In genomic region chr2:105677901-105678300, GRCh38 we compare ENCODE assay signal across 28 cellular contexts.
"Had no signal": no experiment of that assay in that cellular context is flagged by ENCODE, and none has a peak within 500 bp of the region (broad histone marks: within the 10 kb centered on the region; RNA-seq: fewer than 3 reads in every experiment).

No MANE protein-coding gene starts in this region.

- H3K27me3 Mint-ChIP-seq: stimulated activated naive CD8-positive, alpha-beta T cell treated with anti-CD3 and anti-CD28 coated beads, Interleukin-15, amount 100 ng/mL, for 72 hours; stimulated activated naive CD8-positive, alpha-beta T cell treated with anti-CD3 and anti-CD28 coated beads, Interleukin-15, Interleukin-2, amounts not matched to agents 100 ng/mL and 50 ng/mL, for 24 hours had no signal

- H3K9me3 ChIP-seq: stomach, suprapubic skin, testis, thoracic aorta, thyroid gland, tibial artery, tibial nerve, transverse colon, upper lobe of left lung, upper lobe of right lung, uterus, vagina had no signal

- H3K4me3 ChIP-seq: stomach, suprapubic skin, testis, thoracic aorta, thyroid gland, tibial artery, tibial nerve, transverse colon, upper lobe of left lung, upper lobe of right lung, uterus, vagina had no signal

- DNase-seq: stimulated activated CD4-positive, alpha-beta T cell treated with anti-CD3 and anti-CD28 coated beads, Interleukin-2, amount 100 ng/mL, for 48 hours; stimulated activated CD4-positive, alpha-beta T cell treated with anti-CD3 and anti-CD28 coated beads, Interleukin-4, amount 100 ng/mL, for 1 hour; stimulated activated CD4-positive, alpha-beta T cell treated with anti-CD3 and anti-CD28 coated beads, Interleukin-4, amount 100 ng/mL, for 24 hours; stimulated activated CD4-positive, alpha-beta T cell treated with anti-CD3 and anti-CD28 coated beads, Interleukin-4, amount 100 ng/mL, for 4 hours; stimulated activated CD8-positive, alpha-beta memory T cell treated with anti-CD3 and anti-CD28 coated beads, Interleukin-4, amount 100 ng/mL, for 48 hours; stimulated activated naive B cell treated with anti-CD40 and anti-IgM and Interleukin-4, amounts not matched to agents 10 μg/mL and 1 μg/mL and 100 μg/mL, for 72 hours; stimulated activated naive CD4-positive, alpha-beta T cell; stimulated activated naive CD4-positive, alpha-beta T cell treated with Interleukin-2 at 50 U/mL for 16 hours; stimulated activated naive CD8-positive, alpha-beta T cell treated with anti-CD3 and anti-CD28 coated beads, Interleukin-15, amount 100 ng/mL, for 72 hours; stimulated activated naive CD8-positive, alpha-beta T cell treated with anti-CD3 and anti-CD28 coated beads, Interleukin-15, Interleukin-2, amounts not matched to agents 100 U/mL and 50 U/mL, for 24 hours; stomach; substantia nigra; testis; thyroid gland; tibial artery; transverse colon; trophoblast cell; upper lobe of left lung; upper lobe of right lung; uterus had no signal

- H3K27ac Mint-ChIP-seq: stimulated activated effector memory CD8-positive, alpha-beta T cell treated with anti-CD3 and anti-CD28 coated beads, Interleukin-12 subunit alpha, Interleukin-12 subunit beta, amount 100 ng/mL, for 72 hours; stimulated activated memory B cell treated with anti-CD40 and anti-IgM and Interleukin-4, amounts not matched to agents 10 μg/mL and 1 μg/mL and 100 μg/mL, for 72 hours; stimulated activated naive B cell treated with anti-CD40 and anti-IgM and Interleukin-4, amounts not matched to agents 10 μg/mL and 1 μg/mL and 100 μg/mL, for 72 hours; stimulated activated naive CD8-positive, alpha-beta T cell treated with anti-CD3 and anti-CD28 coated beads, Interleukin-15, amount 100 ng/mL, for 72 hours; stimulated activated naive CD8-positive, alpha-beta T cell treated with anti-CD3 and anti-CD28 coated beads, Interleukin-15, Interleukin-2, amounts not matched to agents 100 ng/mL and 50 ng/mL, for 24 hours; type B pancreatic cell had no signal

- H3K9me3 Mint-ChIP-seq: stimulated activated effector memory CD8-positive, alpha-beta T cell treated with anti-CD3 and anti-CD28 coated beads, Interleukin-12 subunit alpha, Interleukin-12 subunit beta, amount 100 ng/mL, for 72 hours; stimulated activated memory B cell treated with anti-CD40 and anti-IgM and Interleukin-4, amounts not matched to agents 10 μg/mL and 1 μg/mL and 100 μg/mL, for 72 hours; stimulated activated naive CD8-positive, alpha-beta T cell treated with anti-CD3 and anti-CD28 coated beads, Interleukin-15, amount 100 ng/mL, for 72 hours; stimulated activated naive CD8-positive, alpha-beta T cell treated with anti-CD3 and anti-CD28 coated beads, Interleukin-15, Interleukin-2, amounts not matched to agents 100 ng/mL and 50 ng/mL, for 24 hours; type B pancreatic cell had no signal

- H3K27ac ChIP-seq: stomach, suprapubic skin, testis, thoracic aorta, thyroid gland, tibial artery, tibial nerve, transverse colon, upper lobe of left lung, upper lobe of right lung, uterus, vagina had no signal

- H3K4me3 Mint-ChIP-seq: stimulated activated effector memory CD8-positive, alpha-beta T cell treated with anti-CD3 and anti-CD28 coated beads, Interleukin-12 subunit alpha, Interleukin-12 subunit beta, amount 100 ng/mL, for 72 hours; stimulated activated memory B cell treated with anti-CD40 and anti-IgM and Interleukin-4, amounts not matched to agents 10 μg/mL and 1 μg/mL and 100 μg/mL, for 72 hours; stimulated activated naive B cell treated with anti-CD40 and anti-IgM and Interleukin-4, amounts not matched to agents 10 μg/mL and 1 μg/mL and 100 μg/mL, for 72 hours; stimulated activated naive CD8-positive, alpha-beta T cell treated with anti-CD3 and anti-CD28 coated beads, Interleukin-15, amount 100 ng/mL, for 72 hours; stimulated activated naive CD8-positive, alpha-beta T cell treated with anti-CD3 and anti-CD28 coated beads, Interleukin-15, Interleukin-2, amounts not matched to agents 100 ng/mL and 50 ng/mL, for 24 hours; type B pancreatic cell had no signal

- ATAC-seq: stimulated activated memory B cell treated with anti-CD40 and anti-IgM and Interleukin-4, amounts not matched to agents 10 μg/mL and 1 μg/mL and 100 μg/mL, for 72 hours; stimulated activated naive B cell treated with anti-CD40 and anti-IgM and Interleukin-4, amounts not matched to agents 10 μg/mL and 1 μg/mL and 100 μg/mL, for 72 hours; stimulated activated naive CD8-positive, alpha-beta T cell treated with anti-CD3 and anti-CD28 coated beads, Interleukin-15, amount 100 ng/mL, for 72 hours; stimulated activated naive CD8-positive, alpha-beta T cell treated with anti-CD3 and anti-CD28 coated beads, Interleukin-15, Interleukin-2, amounts not matched to agents 100 U/mL and 50 U/mL, for 24 hours; upper lobe of right lung had no signal

- H3K36me3 Mint-ChIP-seq: stimulated activated effector memory CD8-positive, alpha-beta T cell treated with anti-CD3 and anti-CD28 coated beads, Interleukin-12 subunit alpha, Interleukin-12 subunit beta, amount 100 ng/mL, for 72 hours; stimulated activated memory B cell treated with anti-CD40 and anti-IgM and Interleukin-4, amounts not matched to agents 10 μg/mL and 1 μg/mL and 100 μg/mL, for 72 hours; type B pancreatic cell had no signal

- H3K27me3 ChIP-seq: stomach, testis, thyroid gland, tibial nerve, transverse colon, upper lobe of left lung, upper lobe of right lung, uterus, vagina had no signal

- H3K4me1 Mint-ChIP-seq: stimulated activated memory B cell treated with anti-CD40 and anti-IgM and Interleukin-4, amounts not matched to agents 10 μg/mL and 1 μg/mL and 100 μg/mL, for 72 hours had no signal

- H3K36me3 ChIP-seq: stomach, suprapubic skin, thoracic aorta, thyroid gland, tibial artery, tibial nerve, transverse colon, upper lobe of left lung, upper lobe of right lung, uterus, vagina had no signal

- H3K4me1 ChIP-seq: suprapubic skin, testis, thyroid gland, tibial artery, transverse colon, upper lobe of right lung, uterus, vagina had no signal
